In genomic region chr2:70190413-70191243, GRCh38 we compare ENCODE assay signal across 8 cellular contexts. TPM values are rescaled to one million over a fixed set of nuclear protein-coding genes. Genes with fewer than 3 reads are reported as not detected.
A peak's percentile ranks its signal among the peaks of the same experiment; 100 is the strongest.
DNase-seq lines count a peak whose midpoint lies in the region; ATAC-seq and TF ChIP-seq lines count a peak whose summit lies in the region.

TSS of gene C2orf42 (minus strand) at chr2:70191019. CDS start at chr2:70181985, 9,034 bp downstream.

- peak within 1 kb of the TSS; percentile 84 for H3K4me3 ChIP-seq in lung

- H3K36me3 ChIP-seq in lung (ENCODE audit: control insufficient read depth in 2 of 2, insufficient read depth in 2 of 2, low read length in 2 of 2), result no peaks in the 10 kb centered on the region

- DNase-seq in CMK (ENCODE audit: low read depth) (peak; percentile 88), HS-27A (ENCODE audit: low read depth) (peak; percentile 79), NK-92 (lab: John Stamatoyannopoulos, UW; ENCODE audit: unreplicated experiment) (peak; percentile 53), lung (ENCODE audit: low spot score) (peak; percentile 96)
- DNase-seq in activated CD8-positive, alpha-beta memory T cell treated with anti-CD3 and anti-CD28 coated beads for 1 hour (ENCODE audit: extremely low read depth in 1 of 2, low read depth in 1 of 2), result peak; percentile 91 to 93
- DNase-seq in effector CD4-positive, alpha-beta T cell, result peak; percentile 92
- peak; percentile 85 to 97 (median 95) for DNase-seq in stimulated activated CD4-positive, alpha-beta T cell treated with anti-CD3 and anti-CD28 coated beads, TNF-alpha, amount 100 ng/mL, for 4 hours (ENCODE audit: low read depth in 3 of 3)

- ATAC-seq in GM19467 (IDR thresholded peaks at IDR 0.05; ENCODE audit: unreplicated experiment), result peak; percentile 76
- peak; percentile 95 for ATAC-seq in lung (ENCODE audit: insufficient read depth, low FRiP score)

- 0 to 1% methylated on average over 61 of the region's 61 CpGs for WGBS in lung, 2 donors

- peak within 1 kb of the TSS; percentile 96 to 97 for H3K27ac ChIP-seq in lung (ENCODE audit: low read depth in 1 of 2, low read length in 1 of 2)

- TF ChIP-seq CTCF in lung (IDR thresholded peaks at IDR 0.05; ENCODE audit: control extremely low read depth, extremely low read depth), result no peak

- H3K9me3 ChIP-seq in lung (ENCODE audit: control insufficient read depth in 2 of 2, insufficient read depth in 1 of 2, low read length in 1 of 2), result no peaks in the 10 kb centered on the region

- H3K4me1 ChIP-seq in lung (ENCODE audit: control insufficient read depth in 2 of 2, insufficient read depth in 2 of 2, low read length in 2 of 2), result no peaks in the 10 kb centered on the region

- H3K27me3 ChIP-seq in lung (ENCODE audit: control insufficient read depth, insufficient read depth), result no peaks in the 10 kb centered on the region

RNA-seq across cellular contexts. Expression of gene C2orf42, which starts in this region (rescaled TPM):
- total RNA-seq in lung, result 10 to 100 TPM; 11.5 to 15.0 TPM
- 1 to 10 TPM; 4.3 to 7.1 TPM for polyA plus RNA-seq in lung

Comparison
In these comparisons a context has a peak if more than half of its experiments do, and no peak if none do; other contexts are left out.
1. Peak in every context shown above with its lines: DNase-seq, ATAC-seq, H3K4me3 ChIP-seq and H3K27ac ChIP-seq.